ENCODE assay signal across 22 cellular contexts in genomic region chr19:3620145-3620816, GRCh38. TPM values are rescaled to one million over a fixed set of nuclear protein-coding genes. Genes with fewer than 3 reads are reported as not detected.
"Had no signal": no experiment of that assay in that cellular context is flagged by ENCODE, and none has a peak within 500 bp of the region (broad histone marks: within the 10 kb centered on the region; RNA-seq: fewer than 3 reads in every experiment).

No MANE protein-coding gene starts in this region.

- H3K27ac Mint-ChIP-seq: activated CD8-positive, alpha-beta T cell treated with anti-CD3 and anti-CD28 coated beads for 36 hours; activated naive CD8-positive, alpha-beta T cell treated with anti-CD3 and anti-CD28 coated beads, Interleukin-2, amount 10 ng/mL, durations not matched to agents 7 days and 5 days; activated T-cell treated with anti-CD3 and anti-CD28 coated beads, Interleukin-2, amount 50 U/mL, for 72 hours; T-helper 1 cell treated with Interleukin-12 subunit alpha and Interleukin-12 subunit beta and Interleukin-4 antibody, amounts not matched to agents 30 μg/mL and 1 μg/mL, for 36 hours had no signal

- H3K9me3 Mint-ChIP-seq: activated CD8-positive, alpha-beta T cell treated with anti-CD3 and anti-CD28 coated beads for 36 hours; activated naive CD8-positive, alpha-beta T cell treated with anti-CD3 and anti-CD28 coated beads, Interleukin-2, amount 10 ng/mL, durations not matched to agents 7 days and 5 days; activated T-cell treated with anti-CD3 and anti-CD28 coated beads, Interleukin-2, amount 50 U/mL, for 72 hours; T-helper 1 cell treated with Interleukin-12 subunit alpha and Interleukin-12 subunit beta and Interleukin-4 antibody, amounts not matched to agents 30 μg/mL and 1 μg/mL, for 36 hours had no signal

- H3K4me3 Mint-ChIP-seq: activated CD8-positive, alpha-beta T cell treated with anti-CD3 and anti-CD28 coated beads for 36 hours; activated naive CD8-positive, alpha-beta T cell treated with anti-CD3 and anti-CD28 coated beads, Interleukin-2, amount 10 ng/mL, durations not matched to agents 7 days and 5 days; activated T-cell treated with anti-CD3 and anti-CD28 coated beads, Interleukin-2, amount 50 U/mL, for 72 hours; T-helper 1 cell treated with Interleukin-12 subunit alpha and Interleukin-12 subunit beta and Interleukin-4 antibody, amounts not matched to agents 30 μg/mL and 1 μg/mL, for 36 hours had no signal

- H3K9me3 ChIP-seq: adrenal gland had no signal

- DNase-seq: activated CD4-positive, alpha-beta T cell treated with anti-CD3 and anti-CD28 coated beads for 4 hours; activated CD8-positive, alpha-beta memory T cell treated with anti-CD3 and anti-CD28 coated beads, Interleukin-2, amount 50 U/mL, for 4 hours; activated CD8-positive, alpha-beta T cell treated with anti-CD3 and anti-CD28 coated beads for 36 hours; activated naive CD4-positive, alpha-beta T cell treated with anti-CD3 and anti-CD28 coated beads, Interleukin-2, amount 50 U/mL, for 16 hours; activated naive CD8-positive, alpha-beta T cell treated with anti-CD3 and anti-CD28 coated beads, Interleukin-2, amount 10 ng/mL, durations not matched to agents 7 days and 5 days; activated T-cell treated with anti-CD3 and anti-CD28 coated beads, Interleukin-2, amount 50 U/mL, for 72 hours; adrenal gland; anterior cingulate cortex; cerebellar nuclear complex; NCI-H1048; NCI-H146; NCI-H1930; NCI-H2171; NCI-H345; NCI-H510A; NCI-H526 treated with DMSO at 0.1 percent for 48 hours; NCI-H82; SHP77 treated with DMSO at 0.1 percent for 48 hours had no signal

- H3K4me3 ChIP-seq: adrenal gland had no signal

- H3K27ac ChIP-seq: adrenal gland had no signal

- H3K27me3 Mint-ChIP-seq: activated CD8-positive, alpha-beta T cell treated with anti-CD3 and anti-CD28 coated beads for 36 hours; activated naive CD8-positive, alpha-beta T cell treated with anti-CD3 and anti-CD28 coated beads, Interleukin-2, amount 10 ng/mL, durations not matched to agents 7 days and 5 days had no signal

- ATAC-seq: activated CD4-positive, CD25-positive, alpha-beta regulatory T cell treated with anti-CD3 and anti-CD28 coated beads, Interleukin-2, amount 50 U/mL, for 24 hours; activated CD8-positive, alpha-beta T cell treated with anti-CD3 and anti-CD28 coated beads for 36 hours; activated T-cell treated with anti-CD3 and anti-CD28 coated beads, Interleukin-2, amount 50 U/mL, for 72 hours had no signal

- FAIRE-seq: RCC 7860 had no signal

- H3K27me3 ChIP-seq: adrenal gland had no signal

RNA-seq across cellular contexts. Expression of gene GIPC3, which starts 35.0 kb away (rescaled TPM):
- total RNA-seq: M059J had no signal
